In genomic region chr1:160047116-160047991, GRCh38 we compare ENCODE assay signal across 11 cellular contexts. TPM values are rescaled to one million over a fixed set of nuclear protein-coding genes. Genes with fewer than 3 reads are reported as not detected.
DNase-seq lines count a peak whose midpoint lies in the region; ATAC-seq, FAIRE-seq and TF ChIP-seq lines count a peak whose summit lies in the region.
"Had no signal": no experiment of that assay in that cellular context is flagged by ENCODE, and none has a peak within 500 bp of the region (broad histone marks: within the 10 kb centered on the region; RNA-seq: fewer than 3 reads in every experiment).

No MANE protein-coding gene starts in this region.

- no peak overlapping the region for H3K23ac ChIP-seq in neuronal stem cell (ENCODE audit: low read depth, low read length, poor library complexity)

- H3K27me3 ChIP-seq in GM06990 (replicated peaks; ENCODE audit: control insufficient read depth, insufficient read depth, low read length) (no peaks in the 10 kb centered on the region; the same call in none of the 2 replicates), neuronal stem cell (ENCODE audit: control insufficient read depth in 3 of 3, insufficient read depth in 3 of 3, low read depth in 1 of 3, low read length in 3 of 3) (peaks cover 0 to 31% (median 0%) of the 10 kb centered on the region in 3 experiments), thyroid gland (no peaks in the 10 kb centered on the region)

- H3K4me1 ChIP-seq in neuronal stem cell (ENCODE audit: control insufficient read depth in 2 of 2, insufficient read depth in 1 of 2, low read depth in 1 of 2, low read length in 2 of 2) (peaks cover 3 to 18% of the 10 kb centered on the region in 2 donors), thyroid gland (peaks cover 0 to 10% of the 10 kb centered on the region in 2 donors)

- H3K9me3 ChIP-seq in neuronal stem cell (replicated peaks in 1 of 2; ENCODE audit: control insufficient read depth in 2 of 2, insufficient read depth in 1 of 2, low read depth in 1 of 2, low read length in 2 of 2) = peaks cover 2 to 7% of the 10 kb centered on the region in 2 donors
- H3K9me3 ChIP-seq in thyroid gland = no peaks in the 10 kb centered on the region

- no peak overlapping the region for H2BK12ac ChIP-seq in neuronal stem cell (ENCODE audit: low read length)

- H3K27ac Mint-ChIP-seq in memory B cell = no peak overlapping the region

- H3K79me1 ChIP-seq in neuronal stem cell (ENCODE audit: low read depth, low read length) = no peaks in the 10 kb centered on the region

- H3K36me3 Mint-ChIP-seq in memory B cell = no peaks in the 10 kb centered on the region

- H3K4ac ChIP-seq in neuronal stem cell (ENCODE audit: low read length) = no peak overlapping the region

- no CpG with 5 or more reads among the region's 9 CpGs for WGBS in neuronal stem cell (ENCODE audit: extremely low coverage in 2 of 2, insufficient read length in 2 of 2, insufficient replicate concordance in 1 of 2), 2 donors
- 70 to 71% methylated on average over 9 of the region's 9 CpGs for WGBS in thyroid gland, 2 donors

- TF ChIP-seq POLR2A in thyroid gland (IDR thresholded peaks at IDR 0.05) = no peak

- H2BK15ac ChIP-seq in neuronal stem cell (ENCODE audit: low read length) = no peak overlapping the region

- intact Hi-C loops in thyroid gland (cut with DNase I) = loop anchor here (5.0 kb wide), 1 partner anchor 35 kb away; the partner anchor contains the start of gene KCNJ9

- H3K9ac ChIP-seq in neuronal stem cell (ENCODE audit: low read depth, low read length, poor library complexity) = no peak overlapping the region

- no peak overlapping the region for H2BK120ac ChIP-seq in neuronal stem cell (ENCODE audit: low read depth, low read length)

- peak overlapping the region; percentile 82 for H3K4me3 Mint-ChIP-seq in memory B cell

- peak overlapping the region; percentile 33; the same call in 1 of the 2 replicates for H3K4me3 ChIP-seq in GM06990 (replicated peaks; ENCODE audit: low read depth, low read length)
- H3K4me3 ChIP-seq in neuronal stem cell (ENCODE audit: low read length in 2 of 2) = no peak overlapping the region
- no peak overlapping the region for H3K4me3 ChIP-seq in thyroid gland (replicated peaks in 1 of 3)

- no peak overlapping the region for H4K8ac ChIP-seq in neuronal stem cell (ENCODE audit: low read depth, low read length)

- peaks cover 12% of the 10 kb centered on the region for H3K4me1 Mint-ChIP-seq in memory B cell

- no peak overlapping the region for H3K4me2 ChIP-seq in neuronal stem cell (ENCODE audit: insufficient read depth, low read length, poor library complexity, severe bottlenecking)

- no peak overlapping the region for H4K91ac ChIP-seq in neuronal stem cell (ENCODE audit: low read depth, low read length, poor library complexity)

- no peak for FAIRE-seq in D721Med (lab: Jason Lieb, UNC)

- TF ChIP-seq CTCF in GM06990 (IDR thresholded peaks at IDR 0.05; ENCODE audit: insufficient read depth, low read length, poor library complexity, severe bottlenecking) = no peak
- no peak for TF ChIP-seq CTCF in D721Med (IDR thresholded peaks at IDR 0.05; ENCODE audit: insufficient read depth, missing control alignments)
- no peak for TF ChIP-seq CTCF in thyroid gland (IDR thresholded peaks at IDR 0.05)

- H3K36me3 ChIP-seq in GM06990 (ENCODE audit: control insufficient read depth, insufficient read depth, low read length) (no peaks in the 10 kb centered on the region), neuronal stem cell (replicated peaks in 1 of 2; ENCODE audit: control insufficient read depth in 2 of 2, insufficient read depth in 2 of 2, low read length in 2 of 2) (no peaks in the 10 kb centered on the region), thyroid gland (no peaks in the 10 kb centered on the region)

- no peak for DNase-seq in GM06990 (ENCODE audit: extremely low read depth, insufficient read length)
- DNase-seq in RPMI8226 = peak; percentile 70
- DNase-seq in memory B cell (ENCODE audit: low spot score in 2 of 2) = no peak
- DNase-seq in D721Med (ENCODE audit: insufficient read length, low spot score) = no peak
- DNase-seq in neuronal stem cell (ENCODE audit: low spot score) = no peak
- no peak for DNase-seq in thyroid gland

- H2AFZ ChIP-seq in neuronal stem cell (ENCODE audit: low read length) = no peak overlapping the region

- no peak overlapping the region for H3K18ac ChIP-seq in neuronal stem cell (ENCODE audit: low read length)

- H3K27me3 Mint-ChIP-seq in memory B cell = peaks cover 16% of the 10 kb centered on the region

- H3K14ac ChIP-seq in neuronal stem cell (ENCODE audit: low read length) = no peak overlapping the region

- no peak overlapping the region for H3K27ac ChIP-seq in neuronal stem cell (replicated peaks; ENCODE audit: low read length)
- no peak overlapping the region for H3K27ac ChIP-seq in thyroid gland

- peak; percentile 77 for ATAC-seq in GM21723 (IDR thresholded peaks at IDR 0.05; ENCODE audit: unreplicated experiment)
- peak; percentile 80 for ATAC-seq in memory B cell (ENCODE audit: low read depth)
- ATAC-seq in HG03135 (IDR thresholded peaks at IDR 0.05; ENCODE audit: unreplicated experiment) = no peak

- H3K9me3 Mint-ChIP-seq in memory B cell = no peaks in the 10 kb centered on the region

- H2AK5ac ChIP-seq in neuronal stem cell (ENCODE audit: low read depth, low read length) = no peak overlapping the region

- no peak overlapping the region for H2BK5ac ChIP-seq in neuronal stem cell (ENCODE audit: low read length)

RNA-seq across cellular contexts. Expression of gene PIGM, which starts 15.6 kb away (rescaled TPM):
- polyA plus RNA-seq in neuronal stem cell (2013, experiment 1 of 2) = 4.9 TPM
- polyA plus RNA-seq in neuronal stem cell (2013, experiment 2 of 2) = 5.1 TPM
- total RNA-seq in thyroid gland = 1 to 10 TPM; 6.7 to 10.0 (median 7.4) TPM

RNA-seq across cellular contexts. Expression of gene KCNJ10, which starts 22.6 kb away (rescaled TPM):
- 0.08 TPM for polyA plus RNA-seq in neuronal stem cell (2013, experiment 1 of 2)
- 0.22 TPM for polyA plus RNA-seq in neuronal stem cell (2013, experiment 2 of 2)
- under 1 TPM in 3 of 4 donors, not detected in 1; 0.13 to 0.45 (median 0.33) TPM for total RNA-seq in thyroid gland
- total RNA-seq: dermis microvascular lymphatic vessel endothelial cell, HT-29, mucosa of gallbladder had no signal

RNA-seq across cellular contexts. Expression of gene KCNJ9, which starts 34.0 kb away (rescaled TPM):
- 0.01 TPM for polyA plus RNA-seq in neuronal stem cell (2013, experiment 1 of 2)
- 0.01 TPM for polyA plus RNA-seq in neuronal stem cell (2013, experiment 2 of 2)
- total RNA-seq in thyroid gland = not detected
- total RNA-seq: dermis microvascular lymphatic vessel endothelial cell, HT-29, mucosa of gallbladder had no signal

RNA-seq across cellular contexts. Expression of gene IGSF8, which starts 51.1 kb away (rescaled TPM):
- polyA plus RNA-seq in neuronal stem cell (2013, experiment 1 of 2) = 12.3 TPM
- polyA plus RNA-seq in neuronal stem cell (2013, experiment 2 of 2) = 12.6 TPM
- total RNA-seq in thyroid gland = 10 to 100 TPM; 24.3 to 36.5 (median 28.2) TPM
